Comparison of ENCODE assay signal across 10 cellular contexts in genomic region chr9:137218754-137219271, GRCh38. TPM values are rescaled to one million over a fixed set of nuclear protein-coding genes. Genes with fewer than 3 reads are reported as not detected.
DNase-seq lines count a peak whose midpoint lies in the region; ATAC-seq and TF ChIP-seq lines count a peak whose summit lies in the region.
"Had no signal": no experiment of that assay in that cellular context is flagged by ENCODE, and none has a peak within 500 bp of the region (broad histone marks: within the 10 kb centered on the region; RNA-seq: fewer than 3 reads in every experiment).

No MANE protein-coding gene starts in this region.

- peak overlapping the region; percentile 63 for H3K27ac Mint-ChIP-seq in Calu3 (ENCODE audit: unreplicated experiment)
- H3K27ac Mint-ChIP-seq in activated CD8-positive, alpha-beta memory T cell treated with anti-CD3 and anti-CD28 coated beads, Interleukin-2, amount 10 ng/mL, durations not matched to agents 7 days and 5 days = no peak overlapping the region
- H3K27ac Mint-ChIP-seq: T-helper 17 cell had no signal

- peak; percentile 70 for DNase-seq in Calu3
- no peak for DNase-seq in RWPE2 (ENCODE audit: low spot score)
- peak; percentile 41 for DNase-seq in iPS-NIHi7 (ENCODE audit: extremely low spot score)
- DNase-seq in activated CD8-positive, alpha-beta memory T cell treated with anti-CD3 and anti-CD28 coated beads, Interleukin-2, amount 10 ng/mL, durations not matched to agents 7 days and 5 days = no peak
- no peak for DNase-seq in A673 (ENCODE audit: low spot score)
- no peak for DNase-seq in GM10248 (ENCODE audit: extremely low spot score)
- DNase-seq: aorta, mammary epithelial cell, T-helper 17 cell had no signal

- H3K9me3 Mint-ChIP-seq in Calu3 (ENCODE audit: low read depth, unreplicated experiment) = no peaks in the 10 kb centered on the region
- no peaks in the 10 kb centered on the region for H3K9me3 Mint-ChIP-seq in activated CD8-positive, alpha-beta memory T cell treated with anti-CD3 and anti-CD28 coated beads, Interleukin-2, amount 10 ng/mL, durations not matched to agents 7 days and 5 days (ENCODE audit: low read depth)

- BruUV-seq in Calu3 (replicated peaks; lab: Mats Ljungman, UMichigan) (no TSS peak), A673 (replicated peaks; lab: Mats Ljungman, UMichigan) (no TSS peak)

- H3K27me3 ChIP-seq in RWPE2 (ENCODE audit: insufficient read depth, poor library complexity, severe bottlenecking) = no peaks in the 10 kb centered on the region
- no peaks in the 10 kb centered on the region for H3K27me3 ChIP-seq in A673 (replicated peaks; ENCODE audit: insufficient read depth, low read depth, low read length, poor library complexity)

- POLR2A ChIA-PET in A673 (lab: Charles Lee; ENCODE audit: low non-redundant PET) (no interaction called here), GM10248 (lab: Yijun Ruan, JAX) (no interaction called here)

- no peaks in the 10 kb centered on the region for H3K4me1 Mint-ChIP-seq in Calu3 (ENCODE audit: low read depth, unreplicated experiment)
- peaks cover 4% of the 10 kb centered on the region for H3K4me1 Mint-ChIP-seq in activated CD8-positive, alpha-beta memory T cell treated with anti-CD3 and anti-CD28 coated beads, Interleukin-2, amount 10 ng/mL, durations not matched to agents 7 days and 5 days

- H3K36me3 ChIP-seq in RWPE2 (ENCODE audit: low read depth) (0 out of 2 replicates have a peak, but pooled peaks cover 2% of the 10 kb centered on the region), A673 (ENCODE audit: insufficient read depth, low read length, poor library complexity, severe bottlenecking) (peaks cover 5% of the 10 kb centered on the region)

- peak overlapping the region; percentile 36 for H3K4me3 Mint-ChIP-seq in Calu3 (ENCODE audit: low read depth, unreplicated experiment)
- no peak overlapping the region for H3K4me3 Mint-ChIP-seq in activated CD8-positive, alpha-beta memory T cell treated with anti-CD3 and anti-CD28 coated beads, Interleukin-2, amount 10 ng/mL, durations not matched to agents 7 days and 5 days
- H3K4me3 Mint-ChIP-seq: T-helper 17 cell had no signal

- peaks cover 48% of the 10 kb centered on the region for H3K36me3 Mint-ChIP-seq in Calu3 (ENCODE audit: insufficient read depth, unreplicated experiment)
- no peaks in the 10 kb centered on the region for H3K36me3 Mint-ChIP-seq in activated CD8-positive, alpha-beta memory T cell treated with anti-CD3 and anti-CD28 coated beads, Interleukin-2, amount 10 ng/mL, durations not matched to agents 7 days and 5 days

- peaks cover 5% of the 10 kb centered on the region for H3K4me1 ChIP-seq in RWPE2 (ENCODE audit: insufficient read depth, poor library complexity, severe bottlenecking)
- H3K4me1 ChIP-seq in A673 (ENCODE audit: insufficient read depth, low read length, poor library complexity, severe bottlenecking) = peaks cover 9% of the 10 kb centered on the region

- TF ChIP-seq CTCF in Calu3 (IDR thresholded peaks at IDR 0.05; ENCODE audit: unreplicated experiment) (no peak), RWPE2 (IDR thresholded peaks at IDR 0.05; ENCODE audit: poor library complexity, severe bottlenecking) (no peak), A673 (conservative IDR thresholded peaks at IDR 0.05; ENCODE audit: low read depth, low read length) (no peak), GM10248 (IDR thresholded peaks at IDR 0.05; ENCODE audit: control extremely low read depth, extremely low read depth, low read depth, missing control alignments) (no peak)

- H3K27ac ChIP-seq in RWPE2 (ENCODE audit: poor library complexity, severe bottlenecking) (peak overlapping the region; percentile 42), A673 (ENCODE audit: low read depth, low read length, poor library complexity, severe bottlenecking) (no peak overlapping the region)

- ATAC-seq in RWPE2 (ENCODE audit: low read depth) = peak; percentile 42
- ATAC-seq in activated CD8-positive, alpha-beta memory T cell treated with anti-CD3 and anti-CD28 coated beads, Interleukin-2, amount 10 ng/mL, durations not matched to agents 7 days and 5 days = no peak
- ATAC-seq: T-helper 17 cell had no signal

- no peaks in the 10 kb centered on the region for H3K27me3 Mint-ChIP-seq in Calu3 (ENCODE audit: unreplicated experiment)
- H3K27me3 Mint-ChIP-seq in activated CD8-positive, alpha-beta memory T cell treated with anti-CD3 and anti-CD28 coated beads, Interleukin-2, amount 10 ng/mL, durations not matched to agents 7 days and 5 days = no peaks in the 10 kb centered on the region
- H3K27me3 Mint-ChIP-seq: T-helper 17 cell had no signal

- CTCF ChIA-PET in Calu3 (lab: Charles Lee) (interaction anchor here (0.6 to 1.4 kb wide), 9 partner anchors 9 to 430 kb away, joined by 3 to 14 read pairs (median 4); no protein-coding TSS in a partner anchor), A673 (lab: Charles Lee) (no interaction called here), GM10248 (lab: Yijun Ruan, JAX) (interaction anchor here (2.4 to 2.6 kb wide), 2 partner anchors 8 to 18 kb away, joined by 8 to 9 read pairs; partner anchors contain the start of gene RNF224)
- CTCF ChIA-PET in activated CD8-positive, alpha-beta memory T cell treated with anti-CD3 and anti-CD28 coated beads, Interleukin-2, amount 10 ng/mL, durations not matched to agents 7 days and 5 days (lab: Charles Lee) = interaction anchor here (1.0 kb wide), 1 partner anchor 18 kb away, joined by 3 read pairs; no protein-coding TSS in a partner anchor

- H3K4me3 ChIP-seq in RWPE2 (ENCODE audit: severe bottlenecking) = no peak overlapping the region
- H3K4me3 ChIP-seq in A673 (ENCODE audit: low read depth, low read length, poor library complexity, severe bottlenecking) = no peak overlapping the region
- H3K4me3 ChIP-seq: HAP-1 had no signal

- intact Hi-C loops in Calu3 (cut with micrococcal nuclease; ENCODE audit: unreplicated experiment) = no loop called here
- intact Hi-C loops in A673 (cut with micrococcal nuclease; ENCODE audit: unreplicated experiment) = no loop called here

- H3K9me3 ChIP-seq in RWPE2 (ENCODE audit: severe bottlenecking) (no peaks in the 10 kb centered on the region), A673 (ENCODE audit: low read depth, low read length, poor library complexity, severe bottlenecking) (no peaks in the 10 kb centered on the region)
- H3K9me3 ChIP-seq: HAP-1 had no signal

RNA-seq across cellular contexts. Expression of gene RNF208, which starts 3.2 kb away (rescaled TPM):
- 10.1 and 14.2 TPM in 2 replicates for total RNA-seq in Calu3 (2022)
- total RNA-seq in activated CD8-positive, alpha-beta memory T cell treated with anti-CD3 and anti-CD28 coated beads, Interleukin-2, amount 10 ng/mL, durations not matched to agents 7 days and 5 days = 1 to 10 TPM; 2.9 to 3.0 TPM
- 13.7 and 20.2 TPM in 2 replicates for total RNA-seq in A673 (2021)

RNA-seq across cellular contexts. Expression of gene CYSRT1, which starts 6.2 kb away (rescaled TPM):
- total RNA-seq in Calu3 (2022) (3.0 and 3.6 TPM in 2 replicates), A673 (2021) (0.37 TPM in 1 of 2 replicates, not detected in the other)
- under 1 TPM; 0.53 to 0.89 TPM for total RNA-seq in activated CD8-positive, alpha-beta memory T cell treated with anti-CD3 and anti-CD28 coated beads, Interleukin-2, amount 10 ng/mL, durations not matched to agents 7 days and 5 days
- total RNA-seq: aorta had no signal

RNA-seq across cellular contexts. Expression of gene RNF224, which starts 8.5 kb away (rescaled TPM):
- total RNA-seq in Calu3 (2022) (1.6 and 1.7 TPM in 2 replicates), A673 (2021) (0.17 TPM in 1 of 2 replicates, not detected in the other)
- total RNA-seq in activated CD8-positive, alpha-beta memory T cell treated with anti-CD3 and anti-CD28 coated beads, Interleukin-2, amount 10 ng/mL, durations not matched to agents 7 days and 5 days = not detected
- total RNA-seq: aorta, T-helper 17 cell had no signal

RNA-seq across cellular contexts. Expression of gene SLC34A3, which starts 11.9 kb away (rescaled TPM):
- total RNA-seq in Calu3 (2022) (0.26 and 0.34 TPM in 2 replicates), A673 (2021) (not detected in 2 replicates)
- total RNA-seq in activated CD8-positive, alpha-beta memory T cell treated with anti-CD3 and anti-CD28 coated beads, Interleukin-2, amount 10 ng/mL, durations not matched to agents 7 days and 5 days = not detected
- total RNA-seq: aorta, mammary epithelial cell, T-helper 17 cell had no signal

RNA-seq across cellular contexts. Expression of gene NDOR1, which starts 13.3 kb away (rescaled TPM):
- total RNA-seq in Calu3 (2022) = 26.4 and 27.7 TPM in 2 replicates
- total RNA-seq in activated CD8-positive, alpha-beta memory T cell treated with anti-CD3 and anti-CD28 coated beads, Interleukin-2, amount 10 ng/mL, durations not matched to agents 7 days and 5 days = 10 to 100 TPM; 50.1 to 50.6 TPM
- total RNA-seq in A673 (2021) = 40.2 and 41.5 TPM in 2 replicates

Comparison
In these comparisons a context has a peak if more than half of its experiments do, and no peak if none do; other contexts are left out.
1. DNase-seq: peak in Calu3 (single experiment) and iPS-NIHi7 (single experiment); none in RWPE2 (single experiment), activated CD8-positive, alpha-beta memory T cell treated with anti-CD3 and anti-CD28 coated beads, Interleukin-2, amount 10 ng/mL, durations not matched to agents 7 days and 5 days (single experiment), A673 (single experiment) and GM10248 (single experiment).